9 cellular contexts compared by ENCODE assay signal in genomic region chr4:36285784-36286480, GRCh38. TPM values are rescaled to one million over a fixed set of nuclear protein-coding genes. Genes with fewer than 3 reads are reported as not detected.
A peak's percentile ranks its signal among the peaks of the same experiment; 100 is the strongest.
DNase-seq lines count a peak whose midpoint lies in the region; ATAC-seq and TF ChIP-seq lines count a peak whose summit lies in the region.
"Had no signal": no experiment of that assay in that cellular context is flagged by ENCODE, and none has a peak within 500 bp of the region (broad histone marks: within the 10 kb centered on the region; RNA-seq: fewer than 3 reads in every experiment).

No MANE protein-coding gene starts in this region.

- intact Hi-C loops in upper lobe of right lung (cut with DNase I) (no loop called here), posterior cingulate gyrus (cut with DNase I) (no loop called here), head of caudate nucleus (cut with DNase I) (no loop called here)

- no peaks in the 10 kb centered on the region for H3K4me1 ChIP-seq in upper lobe of right lung

- H3K4me3 ChIP-seq in upper lobe of right lung: no peak overlapping the region

- ATAC-seq in HG03066 (IDR thresholded peaks at IDR 0.05; ENCODE audit: low read depth, unreplicated experiment) (peak; percentile 98), upper lobe of right lung (peak; percentile 67)

- peak; percentile 29 for DNase-seq in GM19240 (ENCODE audit: insufficient read length, low spot score)
- DNase-seq in SW480 (ENCODE audit: low spot score): peak; percentile 21
- DNase-seq in effector CD4-positive, alpha-beta T cell: peak; percentile 44
- no peak for DNase-seq in upper lobe of right lung
- DNase-seq in NCI-H748 treated with DMSO at 0.1 percent for 48 hours (lab: John Stamatoyannopoulos, UW): no peak
- no peak for DNase-seq in posterior cingulate gyrus
- no peak for DNase-seq in head of caudate nucleus

- no peaks in the 10 kb centered on the region for H3K36me3 ChIP-seq in upper lobe of right lung

- no peaks in the 10 kb centered on the region for H3K9me3 ChIP-seq in upper lobe of right lung

- no peak overlapping the region for H3K27ac ChIP-seq in upper lobe of right lung

- no peak for TF ChIP-seq CTCF in upper lobe of right lung (IDR thresholded peaks at IDR 0.05)

- no peaks in the 10 kb centered on the region for H3K27me3 ChIP-seq in upper lobe of right lung

RNA-seq across cellular contexts. Expression of gene DTHD1, which starts 4.5 kb away (rescaled TPM):
- total RNA-seq in upper lobe of right lung: 0.55 TPM
- total RNA-seq: myocyte had no signal

RNA-seq across cellular contexts. Expression of gene ARAP2, which starts 41.6 kb away (rescaled TPM):
- total RNA-seq in upper lobe of right lung: 57.2 TPM
- total RNA-seq: myocyte had no signal

Comparison
In these comparisons a context has a peak if more than half of its experiments do, and no peak if none do; other contexts are left out.
1. DNase-seq: peak in GM19240 (single experiment), SW480 (single experiment) and effector CD4-positive, alpha-beta T cell (single experiment); none in upper lobe of right lung (single experiment), NCI-H748 treated with DMSO at 0.1 percent for 48 hours (single experiment), posterior cingulate gyrus (0 of 10) and head of caudate nucleus (0 of 42).